Comparison of ENCODE assay signal across 10 cellular contexts in the genomic region with DNA sequence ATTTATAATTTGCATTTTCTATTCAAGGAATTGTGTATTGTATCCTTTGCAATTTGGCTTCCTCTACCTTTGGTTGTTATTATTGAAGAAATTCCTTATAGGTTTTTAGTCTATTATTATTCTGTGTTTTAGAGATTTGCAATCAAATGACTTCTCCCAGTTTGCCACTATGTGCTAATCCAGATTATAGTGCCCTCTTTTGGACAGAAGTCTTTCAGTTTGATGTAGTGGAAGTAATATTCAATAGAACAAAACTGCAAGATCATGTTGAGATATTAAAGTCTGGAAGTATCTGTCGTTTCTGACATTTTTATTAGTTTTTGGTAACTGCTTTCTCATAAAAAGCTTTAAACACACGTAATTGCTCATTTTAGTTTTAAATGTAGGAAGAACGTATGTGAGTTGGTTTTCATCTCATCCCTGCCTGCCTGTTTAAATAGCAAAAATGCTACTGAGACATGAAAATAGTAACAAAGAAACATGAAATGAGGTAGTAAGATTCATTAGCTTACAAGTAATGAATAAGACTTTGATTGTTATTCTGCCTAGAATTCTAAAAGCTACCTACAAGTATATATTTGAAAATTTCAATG.
DNase-seq lines count a peak whose midpoint lies in the region; ATAC-seq, FAIRE-seq and TF ChIP-seq lines count a peak whose summit lies in the region.
"Had no signal": no experiment of that assay in that cellular context is flagged by ENCODE, and none has a peak within 500 bp of the region (broad histone marks: within the 10 kb centered on the region; RNA-seq: fewer than 3 reads in every experiment).

No MANE protein-coding gene starts in this region.

- TF ChIP-seq POLR2A in GM12891 (IDR thresholded peaks at IDR 0.05; ENCODE audit: low read depth, low read length), result no peak

- peaks cover 22% of the 10 kb centered on the region for H3K4me1 Mint-ChIP-seq in activated B cell treated with CpG ODN at 0.5 μM for 24 hours

- no peak overlapping the region for H3K4me3 Mint-ChIP-seq in activated B cell treated with CpG ODN at 0.5 μM for 24 hours

- no peaks in the 10 kb centered on the region for H3K27me3 ChIP-seq in liver (ENCODE audit: control insufficient read depth in 4 of 4, insufficient read depth in 4 of 4, low read length in 3 of 4)

- POLR2A ChIA-PET in activated B cell treated with CpG ODN at 0.5 μM for 24 hours (lab: Charles Lee), result interaction anchor here (0.7 to 3.9 kb wide), 4 partner anchors 35 to 44 kb away, joined by 3 to 23 read pairs (median 6); no protein-coding TSS in a partner anchor

- peaks cover 74% of the 10 kb centered on the region for H3K36me3 Mint-ChIP-seq in activated B cell treated with CpG ODN at 0.5 μM for 24 hours (ENCODE audit: low read depth)

- H3K27ac Mint-ChIP-seq in activated B cell treated with CpG ODN at 0.5 μM for 24 hours, result peak overlapping the region; percentile 13

- ATAC-seq in activated B cell treated with CpG ODN at 0.5 μM for 24 hours (ENCODE audit: low read depth), result peak; percentile 31
- ATAC-seq: Right ventricle myocardium inferior had no signal

- H3K9ac ChIP-seq in liver (ENCODE audit: low read depth in 1 of 2, low read length in 2 of 2), result no peak overlapping the region

- no peaks in the 10 kb centered on the region for H3K9me3 Mint-ChIP-seq in activated B cell treated with CpG ODN at 0.5 μM for 24 hours

- WGBS in liver, result 63% methylated on average over 3 of the region's 3 CpGs

- FAIRE-seq in GM12891 (lab: Jason Lieb, UNC), result no peak

- H3K9me3 ChIP-seq in liver (ENCODE audit: control insufficient read depth in 4 of 4, low read length in 3 of 4), result no peaks in the 10 kb centered on the region

- H3K27me3 Mint-ChIP-seq in activated B cell treated with CpG ODN at 0.5 μM for 24 hours, result no peaks in the 10 kb centered on the region

- peaks cover 3 to 28% (median 18%) of the 10 kb centered on the region in 4 donors for H3K36me3 ChIP-seq in liver (ENCODE audit: control insufficient read depth in 4 of 4, insufficient read depth in 3 of 4, low read depth in 1 of 4, low read length in 3 of 4)

- intact Hi-C loops in activated B cell treated with CpG ODN at 0.5 μM for 24 hours (cut with micrococcal nuclease), result loop anchor here (1.0 to 2.0 kb wide), 4 partner anchors 8 to 222 kb away; no protein-coding TSS in a partner anchor

- H3K4me3 ChIP-seq in liver (ENCODE audit: low read depth in 1 of 3, low read length in 3 of 3), result no peak overlapping the region

- CTCF ChIA-PET in activated B cell treated with CpG ODN at 0.5 μM for 24 hours (lab: Charles Lee), result interaction anchor here (0.9 to 8.5 kb wide), 8 partner anchors 10 to 221 kb away, joined by 3 to 89 read pairs (median 8); no protein-coding TSS in a partner anchor

- H3K27ac ChIP-seq in C4-2B (no peak overlapping the region), liver (ENCODE audit: low read depth in 1 of 2, low read length in 2 of 2) (no peak overlapping the region)

- H3K4me1 ChIP-seq in liver (ENCODE audit: control insufficient read depth in 4 of 4, insufficient read depth in 4 of 4, low read length in 3 of 4), result peaks cover 0 to 3% (median under 1%) of the 10 kb centered on the region in 4 donors

- TF ChIP-seq CTCF in C4-2B (conservative IDR thresholded peaks at IDR 0.05) (peak; percentile 56), activated B cell treated with CpG ODN at 0.5 μM for 24 hours (IDR thresholded peaks at IDR 0.05) (no peak), liver (IDR thresholded peaks at IDR 0.05; ENCODE audit: low read depth, low read length, missing input control) (peak; percentile 31)

- DNase-seq in HT1080 (ENCODE audit: low read depth), result peak; percentile 41
- no peak for DNase-seq in activated B cell treated with CpG ODN at 0.5 μM for 24 hours
- no peak for DNase-seq in NCI-H1092 treated with DMSO at 0.1 percent for 48 hours (lab: John Stamatoyannopoulos, UW)
- DNase-seq in activated gamma-delta T cell (lab: John Stamatoyannopoulos, UW), result no peak
- no peak for DNase-seq in activated CD4-positive, CD25-positive, alpha-beta regulatory T cell treated with anti-CD3 and anti-CD28 coated beads, Interleukin-2, amount 50 U/mL, for 72 hours
- DNase-seq in GM12891 (ENCODE audit: insufficient read length, low spot score), result no peak
- DNase-seq: stimulated activated CD4-positive, alpha-beta T cell treated with anti-CD3 and anti-CD28 coated beads, Interleukin-12 subunit alpha, Interleukin-12 subunit beta, amount 100 ng/mL, for 4 hours had no signal

- TF ChIP-seq RAD21 in liver (IDR thresholded peaks at IDR 0.05), result peak; percentile 73 to 78

TF ChIP-seq in liver, 16 proteins besides CTCF, POLR2A, EP300 and RAD21:
- TF ChIP-seq RXRA (IDR thresholded peaks at IDR 0.05) (no peak), SP1 (IDR thresholded peaks at IDR 0.05) (no peak), TAF1 (conservative IDR thresholded peaks at IDR 0.05) (no peak), FOXA1 (IDR thresholded peaks at IDR 0.05) (no peak), NR2F2 (IDR thresholded peaks at IDR 0.05) (no peak), FOXA2 (IDR thresholded peaks at IDR 0.05) (no peak), GABPA (IDR thresholded peaks at IDR 0.05 in 1 of 2, conservative IDR thresholded peaks at IDR 0.05 in 1 of 2) (no peak), ATF3 (IDR thresholded peaks at IDR 0.05) (no peak)
TF ChIP-seq in liver: peak in this region for 0.

TF ChIP-seq in GM12891, 5 proteins besides CTCF, POLR2A, EP300 and RAD21:
- TF ChIP-seq PAX5 (IDR thresholded peaks at IDR 0.05; ENCODE audit: insufficient read depth, low read length, severe bottlenecking), result no peak
- TF ChIP-seq SPI1 (IDR thresholded peaks at IDR 0.05; ENCODE audit: low read depth, low read length), result no peak
- TF ChIP-seq POLR2AphosphoS5 (IDR thresholded peaks at IDR 0.05; ENCODE audit: low read depth, low read length), result no peak
- TF ChIP-seq POU2F2 (IDR thresholded peaks at IDR 0.05; ENCODE audit: low read depth, low read length), result no peak
- no peak for TF ChIP-seq TAF1 (IDR thresholded peaks at IDR 0.05; ENCODE audit: low read depth, low read length)
